1 cellular context compared by ENCODE assay signal in the genomic region with DNA sequence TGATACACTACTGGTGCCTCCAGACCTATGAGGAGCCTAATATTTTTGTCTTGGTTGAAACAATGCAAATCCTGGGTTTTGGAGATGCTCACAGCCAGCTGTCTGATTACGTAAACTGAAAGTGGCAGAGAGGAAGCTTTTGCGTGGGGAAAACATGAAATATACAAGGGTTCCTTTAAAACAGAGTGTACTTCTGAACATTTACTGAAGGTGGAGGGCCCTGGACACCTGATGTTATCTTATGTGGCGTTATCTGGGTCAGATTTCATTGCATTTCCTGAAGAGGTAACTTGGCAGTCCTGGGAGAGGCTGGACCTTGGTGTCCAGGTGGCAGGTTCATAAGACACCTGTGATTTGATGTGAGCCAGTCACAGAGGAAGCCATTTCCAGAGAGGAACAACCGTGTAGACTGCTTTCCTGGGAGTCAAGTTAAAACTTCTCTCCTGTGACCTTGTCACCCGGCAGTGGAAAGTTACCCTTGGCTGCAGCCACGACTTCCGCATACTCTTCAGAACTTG.
TF ChIP-seq lines count a peak whose summit lies in the region.

No MANE protein-coding gene starts in this region.

TF ChIP-seq in HepG2, 621 proteins besides CTCF, POLR2A, EP300 and RAD21 (continued from another document):
- TF ChIP-seq, protein P1, sequence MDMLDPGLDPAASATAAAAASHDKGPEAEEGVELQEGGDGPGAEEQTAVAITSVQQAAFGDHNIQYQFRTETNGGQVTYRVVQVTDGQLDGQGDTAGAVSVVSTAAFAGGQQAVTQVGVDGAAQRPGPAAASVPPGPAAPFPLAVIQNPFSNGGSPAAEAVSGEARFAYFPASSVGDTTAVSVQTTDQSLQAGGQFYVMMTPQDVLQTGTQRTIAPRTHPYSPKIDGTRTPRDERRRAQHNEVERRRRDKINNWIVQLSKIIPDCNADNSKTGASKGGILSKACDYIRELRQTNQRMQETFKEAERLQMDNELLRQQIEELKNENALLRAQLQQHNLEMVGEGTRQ (IDR thresholded peaks at IDR 0.05; ENCODE audit: low read depth, low read length) = no peak
- TF ChIP-seq, protein P1 (CRISPR knock-in tag; IDR thresholded peaks at IDR 0.05; ENCODE audit: borderline replicate concordance) = no peak
- no peak for TF ChIP-seq FOSL1 (CRISPR knock-in tag; IDR thresholded peaks at IDR 0.05; ENCODE audit: borderline replicate concordance)
- TF ChIP-seq, protein P2, sequence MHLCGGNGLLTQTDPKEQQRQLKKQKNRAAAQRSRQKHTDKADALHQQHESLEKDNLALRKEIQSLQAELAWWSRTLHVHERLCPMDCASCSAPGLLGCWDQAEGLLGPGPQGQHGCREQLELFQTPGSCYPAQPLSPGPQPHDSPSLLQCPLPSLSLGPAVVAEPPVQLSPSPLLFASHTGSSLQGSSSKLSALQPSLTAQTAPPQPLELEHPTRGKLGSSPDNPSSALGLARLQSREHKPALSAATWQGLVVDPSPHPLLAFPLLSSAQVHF (CRISPR knock-in tag; IDR thresholded peaks at IDR 0.05) = no peak
- no peak for TF ChIP-seq MATR3 (CRISPR knock-in tag; IDR thresholded peaks at IDR 0.05)
- no peak for TF ChIP-seq ZNF607 (CRISPR knock-in tag; IDR thresholded peaks at IDR 0.05; ENCODE audit: borderline replicate concordance)
- TF ChIP-seq, protein P3, sequence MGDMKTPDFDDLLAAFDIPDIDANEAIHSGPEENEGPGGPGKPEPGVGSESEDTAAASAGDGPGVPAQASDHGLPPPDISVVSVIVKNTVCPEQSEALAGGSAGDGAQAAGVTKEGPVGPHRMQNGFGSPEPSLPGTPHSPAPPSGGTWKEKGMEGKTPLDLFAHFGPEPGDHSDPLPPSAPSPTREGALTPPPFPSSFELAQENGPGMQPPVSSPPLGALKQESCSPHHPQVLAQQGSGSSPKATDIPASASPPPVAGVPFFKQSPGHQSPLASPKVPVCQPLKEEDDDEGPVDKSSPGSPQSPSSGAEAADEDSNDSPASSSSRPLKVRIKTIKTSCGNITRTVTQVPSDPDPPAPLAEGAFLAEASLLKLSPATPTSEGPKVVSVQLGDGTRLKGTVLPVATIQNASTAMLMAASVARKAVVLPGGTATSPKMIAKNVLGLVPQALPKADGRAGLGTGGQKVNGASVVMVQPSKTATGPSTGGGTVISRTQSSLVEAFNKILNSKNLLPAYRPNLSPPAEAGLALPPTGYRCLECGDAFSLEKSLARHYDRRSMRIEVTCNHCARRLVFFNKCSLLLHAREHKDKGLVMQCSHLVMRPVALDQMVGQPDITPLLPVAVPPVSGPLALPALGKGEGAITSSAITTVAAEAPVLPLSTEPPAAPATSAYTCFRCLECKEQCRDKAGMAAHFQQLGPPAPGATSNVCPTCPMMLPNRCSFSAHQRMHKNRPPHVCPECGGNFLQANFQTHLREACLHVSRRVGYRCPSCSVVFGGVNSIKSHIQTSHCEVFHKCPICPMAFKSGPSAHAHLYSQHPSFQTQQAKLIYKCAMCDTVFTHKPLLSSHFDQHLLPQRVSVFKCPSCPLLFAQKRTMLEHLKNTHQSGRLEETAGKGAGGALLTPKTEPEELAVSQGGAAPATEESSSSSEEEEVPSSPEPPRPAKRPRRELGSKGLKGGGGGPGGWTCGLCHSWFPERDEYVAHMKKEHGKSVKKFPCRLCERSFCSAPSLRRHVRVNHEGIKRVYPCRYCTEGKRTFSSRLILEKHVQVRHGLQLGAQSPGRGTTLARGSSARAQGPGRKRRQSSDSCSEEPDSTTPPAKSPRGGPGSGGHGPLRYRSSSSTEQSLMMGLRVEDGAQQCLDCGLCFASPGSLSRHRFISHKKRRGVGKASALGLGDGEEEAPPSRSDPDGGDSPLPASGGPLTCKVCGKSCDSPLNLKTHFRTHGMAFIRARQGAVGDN (CRISPR knock-in tag; IDR thresholded peaks at IDR 0.05) = no peak
- TF ChIP-seq, protein P4, sequence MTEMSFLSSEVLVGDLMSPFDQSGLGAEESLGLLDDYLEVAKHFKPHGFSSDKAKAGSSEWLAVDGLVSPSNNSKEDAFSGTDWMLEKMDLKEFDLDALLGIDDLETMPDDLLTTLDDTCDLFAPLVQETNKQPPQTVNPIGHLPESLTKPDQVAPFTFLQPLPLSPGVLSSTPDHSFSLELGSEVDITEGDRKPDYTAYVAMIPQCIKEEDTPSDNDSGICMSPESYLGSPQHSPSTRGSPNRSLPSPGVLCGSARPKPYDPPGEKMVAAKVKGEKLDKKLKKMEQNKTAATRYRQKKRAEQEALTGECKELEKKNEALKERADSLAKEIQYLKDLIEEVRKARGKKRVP (CRISPR knock-in tag; IDR thresholded peaks at IDR 0.05) = no peak
- TF ChIP-seq ZNF777 (CRISPR knock-in tag; IDR thresholded peaks at IDR 0.05) = no peak
- no peak for TF ChIP-seq STAG1 (CRISPR knock-in tag; IDR thresholded peaks at IDR 0.05)
- TF ChIP-seq NR1H2 (CRISPR knock-in tag; IDR thresholded peaks at IDR 0.05; ENCODE audit: borderline replicate concordance, low read depth) = no peak
- TF ChIP-seq NR2F2 (IDR thresholded peaks at IDR 0.05; ENCODE audit: borderline replicate concordance, low read depth) = no peak
- no peak for TF ChIP-seq KDM4B (CRISPR knock-in tag; IDR thresholded peaks at IDR 0.05)
- no peak for TF ChIP-seq ZNF839 (CRISPR knock-in tag; IDR thresholded peaks at IDR 0.05; ENCODE audit: borderline replicate concordance)
TF ChIP-seq in HepG2: peak in this region for 0.
